13 cellular contexts compared by ENCODE assay signal in the genomic region with DNA sequence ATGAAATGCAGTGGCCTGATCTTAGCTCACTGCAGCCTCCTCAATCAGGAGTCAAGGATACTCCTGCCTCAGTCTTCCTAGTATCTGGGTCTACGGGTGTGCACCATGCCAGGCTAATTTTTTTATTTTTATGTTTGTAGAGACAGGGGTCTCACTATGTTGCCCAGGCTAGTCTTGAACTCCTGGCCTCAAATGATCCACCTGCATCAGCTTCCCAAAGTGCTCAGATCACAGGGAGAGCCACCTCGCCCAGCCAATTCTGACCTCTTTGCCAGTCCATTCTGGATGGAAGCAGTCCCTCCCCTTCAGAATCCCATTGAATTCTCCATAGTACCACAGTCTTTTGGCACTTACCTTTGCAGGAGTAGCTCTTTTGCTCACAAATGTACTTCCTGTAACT. TPM values are rescaled to one million over a fixed set of nuclear protein-coding genes. Genes with fewer than 3 reads are reported as not detected.
A peak's percentile ranks its signal among the peaks of the same experiment; 100 is the strongest.
DNase-seq lines count a peak whose midpoint lies in the region; ATAC-seq, FAIRE-seq and TF ChIP-seq lines count a peak whose summit lies in the region.
"Had no signal": no experiment of that assay in that cellular context is flagged by ENCODE, and none has a peak within 500 bp of the region (broad histone marks: within the 10 kb centered on the region; RNA-seq: fewer than 3 reads in every experiment).

No MANE protein-coding gene starts in this region.

- no peaks in the 10 kb centered on the region for H3K9me3 ChIP-seq in Panc1 (ENCODE audit: control insufficient read depth, insufficient read depth, low read depth, low read length)
- no peaks in the 10 kb centered on the region for H3K9me3 ChIP-seq in esophagus squamous epithelium
- H3K9me3 ChIP-seq in spleen = no peaks in the 10 kb centered on the region

- H3K4me3 ChIP-seq in Panc1 (ENCODE audit: low read depth in 2 of 2, low read length in 2 of 2) (no peak overlapping the region), esophagus squamous epithelium (no peak overlapping the region), spleen (peak overlapping the region in 2 of 8 donors; percentile 82)

- CTCF ChIA-PET in activated CD4-positive, alpha-beta T cell treated with anti-CD3 and anti-CD28 coated beads, Interleukin-2, amount 10 ng/mL, durations not matched to agents 7 days and 5 days (lab: Charles Lee) = interaction anchor here (0.6 to 3.6 kb wide), 4 partner anchors 9 to 145 kb away, joined by 3 to 31 read pairs (median 4); partner anchors contain the start of genes CBY3 and MAML1
- CTCF ChIA-PET in Panc1 (lab: Charles Lee) = no interaction called here

- WGBS in esophagus squamous epithelium, 2 donors = 89 to 100% methylated on average over 2 of the region's 2 CpGs
- WGBS in spleen, 5 donors = 67 to 100% (median 98%) methylated on average over 2 of the region's 2 CpGs

- H3K27me3 Mint-ChIP-seq in activated CD4-positive, alpha-beta T cell treated with anti-CD3 and anti-CD28 coated beads, Interleukin-2, amount 10 ng/mL, durations not matched to agents 7 days and 5 days = no peaks in the 10 kb centered on the region

- no peak for DNase-seq in activated CD4-positive, alpha-beta T cell treated with anti-CD3 and anti-CD28 coated beads, Interleukin-2, amount 10 ng/mL, durations not matched to agents 7 days and 5 days
- no peak for DNase-seq in activated CD4-positive, alpha-beta T cell treated with anti-CD3 and anti-CD28 coated beads, Interleukin-2, amount 50 U/mL, for 4 hours
- DNase-seq in Panc1 (ENCODE audit: low read depth, low spot score) (no peak), esophagus squamous epithelium (lab: John Stamatoyannopoulos, UW) (no peak), spleen (no peak), D721Med (ENCODE audit: insufficient read length, low spot score) (no peak), activated gamma-delta T cell treated with Interleukin-2 at 50 U/mL for 16 hours (no peak), NCI-H1105 (lab: John Stamatoyannopoulos, UW) (no peak)
- DNase-seq: NCI-H446 had no signal

- no peak for TF ChIP-seq POLR2A in esophagus squamous epithelium (IDR thresholded peaks at IDR 0.05)
- no peak for TF ChIP-seq POLR2A in spleen (IDR thresholded peaks at IDR 0.05)

- no TSS peak for BruUV-seq in Panc1 (replicated peaks; lab: Mats Ljungman, UMichigan)

- H3K4me1 Mint-ChIP-seq in activated CD4-positive, alpha-beta T cell treated with anti-CD3 and anti-CD28 coated beads, Interleukin-2, amount 10 ng/mL, durations not matched to agents 7 days and 5 days = peaks cover 35% of the 10 kb centered on the region

- H3K27ac ChIP-seq in Panc1 (ENCODE audit: low read length) (peak overlapping the region; percentile 99), esophagus squamous epithelium (peak overlapping the region; percentile 93 to 99 (median 95)), spleen (peak overlapping the region; percentile 93 to 99 (median 96))

- FAIRE-seq in D721Med (lab: Jason Lieb, UNC) = no peak
- FAIRE-seq: GM12892, TTC549 had no signal

- H3K27ac Mint-ChIP-seq in activated CD4-positive, alpha-beta T cell treated with anti-CD3 and anti-CD28 coated beads, Interleukin-2, amount 10 ng/mL, durations not matched to agents 7 days and 5 days = peak overlapping the region; percentile 100

- peaks cover 13% of the 10 kb centered on the region; the same call in 1 of the 2 replicates for H3K36me3 ChIP-seq in Panc1 (ENCODE audit: control insufficient read depth, insufficient read depth, low read length)
- H3K36me3 ChIP-seq in esophagus squamous epithelium = peaks cover 0 to 5% (median 0%) of the 10 kb centered on the region in 3 donors
- H3K36me3 ChIP-seq in spleen = peaks cover 0 to 11% (median 0%) of the 10 kb centered on the region in 6 donors

- H3K27me3 ChIP-seq in Panc1 (ENCODE audit: control insufficient read depth, insufficient read depth, low read length) (no peaks in the 10 kb centered on the region), esophagus squamous epithelium (no peaks in the 10 kb centered on the region), spleen (replicated peaks in 1 of 7) (no peaks in the 10 kb centered on the region)

- POLR2A ChIA-PET in activated CD4-positive, alpha-beta T cell treated with anti-CD3 and anti-CD28 coated beads, Interleukin-2, amount 10 ng/mL, durations not matched to agents 7 days and 5 days (lab: Charles Lee) = interaction anchor here (0.6 kb wide), 1 partner anchor 14 kb away, joined by 4 read pairs; no protein-coding TSS in a partner anchor
- POLR2A ChIA-PET in Panc1 (lab: Charles Lee) = no interaction called here

- H3K4me1 ChIP-seq in Panc1 (ENCODE audit: control insufficient read depth, insufficient read depth, low read length) = peaks cover 14% of the 10 kb centered on the region; the same call in 1 of the 2 replicates
- H3K4me1 ChIP-seq in esophagus squamous epithelium = peaks cover 5 to 42% (median 11%) of the 10 kb centered on the region in 3 donors
- H3K4me1 ChIP-seq in spleen = peaks cover 20 to 63% (median 44%) of the 10 kb centered on the region in 6 donors

- no peak for ATAC-seq in Panc1

- peaks cover 15% of the 10 kb centered on the region for H3K36me3 Mint-ChIP-seq in activated CD4-positive, alpha-beta T cell treated with anti-CD3 and anti-CD28 coated beads, Interleukin-2, amount 10 ng/mL, durations not matched to agents 7 days and 5 days (ENCODE audit: low read depth)

- in situ Hi-C loops in Panc1 (cut with HindIII; ENCODE audit: low pct_unique_long_range_greater_than_20kb, low sequenced_read_pairs) = no loop called here

- TF ChIP-seq CTCF in Panc1 (IDR thresholded peaks at IDR 0.05) (no peak), esophagus squamous epithelium (IDR thresholded peaks at IDR 0.05) (no peak), spleen (IDR thresholded peaks at IDR 0.05 in 8 of 11, conservative IDR thresholded peaks at IDR 0.05 in 3 of 11) (no peak), D721Med (IDR thresholded peaks at IDR 0.05; ENCODE audit: insufficient read depth, missing control alignments) (no peak)

- H3K9me3 Mint-ChIP-seq in activated CD4-positive, alpha-beta T cell treated with anti-CD3 and anti-CD28 coated beads, Interleukin-2, amount 10 ng/mL, durations not matched to agents 7 days and 5 days = no peaks in the 10 kb centered on the region

- H3K4me3 Mint-ChIP-seq in activated CD4-positive, alpha-beta T cell treated with anti-CD3 and anti-CD28 coated beads, Interleukin-2, amount 10 ng/mL, durations not matched to agents 7 days and 5 days = peak overlapping the region; percentile 99

- intact Hi-C loops in Panc1 (cut with micrococcal nuclease; ENCODE audit: unreplicated experiment) = no loop called here
- intact Hi-C loops in esophagus squamous epithelium (cut with DNase I) = no loop called here
- intact Hi-C loops in spleen (cut with DNase I; ENCODE audit: low total_unique reads) = loop anchor here (5.0 kb wide), 1 partner anchor 75 kb away; the partner anchor contains the start of gene HNRNPH1

RNA-seq across cellular contexts. Expression of gene CANX, which starts 1.7 kb away (rescaled TPM):
- 100 to 1,000 TPM; 369 to 418 TPM for total RNA-seq in activated CD4-positive, alpha-beta T cell treated with anti-CD3 and anti-CD28 coated beads, Interleukin-2, amount 10 ng/mL, durations not matched to agents 7 days and 5 days
- total RNA-seq in Panc1 (2021; ENCODE audit: unreplicated experiment) (707 TPM), esophagus squamous epithelium (100 to 1,000 TPM; 200 to 321 (median 252) TPM), spleen (100 to 1,000 TPM; 246 to 470 (median 419) TPM)
- polyA plus RNA-seq in Panc1 (2012; ENCODE audit: insufficient read length) = 630 TPM
- polyA plus RNA-seq in spleen = 10 to 100 TPM; 36.5 to 56.4 (median 53.0) TPM

RNA-seq across cellular contexts. Expression of gene CBY3, which starts 16.3 kb away (rescaled TPM):
- under 1 TPM; 0.35 to 0.44 TPM for total RNA-seq in activated CD4-positive, alpha-beta T cell treated with anti-CD3 and anti-CD28 coated beads, Interleukin-2, amount 10 ng/mL, durations not matched to agents 7 days and 5 days
- total RNA-seq in Panc1 (2021; ENCODE audit: unreplicated experiment) = 0.39 TPM
- 0.57 TPM for polyA plus RNA-seq in Panc1 (2012; ENCODE audit: insufficient read length)
- not detected for total RNA-seq in esophagus squamous epithelium
- 1 to 10 TPM in 1 of 7 donors, not detected in 6; 1.6 TPM for total RNA-seq in spleen
- under 1 TPM in 1 of 3 donors, not detected in 2; 0.12 TPM for polyA plus RNA-seq in spleen
- total RNA-seq: omental fat pad had no signal
- polyA plus RNA-seq: AG04450 had no signal

RNA-seq across cellular contexts. Expression of gene MAML1, which starts 35.5 kb away (rescaled TPM):
- total RNA-seq in activated CD4-positive, alpha-beta T cell treated with anti-CD3 and anti-CD28 coated beads, Interleukin-2, amount 10 ng/mL, durations not matched to agents 7 days and 5 days = 10 to 100 TPM; 34.3 to 34.9 TPM
- total RNA-seq in Panc1 (2021; ENCODE audit: unreplicated experiment) (31.3 TPM), esophagus squamous epithelium (10 to 100 TPM; 16.6 to 29.0 (median 17.9) TPM), spleen (10 to 100 TPM; 31.3 to 42.8 (median 36.7) TPM)
- polyA plus RNA-seq in Panc1 (2012; ENCODE audit: insufficient read length) = 33.1 TPM
- 10 to 100 TPM in 1 of 3 donors, 1 to 10 TPM in 2; 4.7 to 10.7 (median 6.7) TPM for polyA plus RNA-seq in spleen
